In the genomic region with DNA sequence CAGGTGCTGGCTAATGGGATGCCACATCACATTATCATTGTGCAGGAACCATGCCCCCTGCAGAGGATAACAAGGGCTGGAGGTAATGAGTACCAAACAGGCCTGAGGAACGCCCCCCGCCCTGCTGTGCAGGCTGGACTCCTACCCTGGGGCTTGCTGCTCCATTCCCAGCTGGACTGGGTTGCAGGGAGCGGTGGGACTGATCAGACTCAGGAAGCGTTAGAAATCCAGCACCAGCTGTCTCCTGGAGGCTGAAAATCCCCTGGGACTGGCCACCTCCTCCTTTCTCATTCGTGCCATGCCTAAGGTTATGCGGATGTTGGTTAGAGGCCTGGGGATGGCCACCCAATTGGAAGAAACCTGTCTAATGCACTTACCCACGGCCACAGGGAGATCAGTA, we compare ENCODE assay signal across 20 cellular contexts. TPM values are rescaled to one million over a fixed set of nuclear protein-coding genes. Genes with fewer than 3 reads are reported as not detected.
DNase-seq lines count a peak whose midpoint lies in the region; ATAC-seq, FAIRE-seq and TF ChIP-seq lines count a peak whose summit lies in the region.
"Had no signal": no experiment of that assay in that cellular context is flagged by ENCODE, and none has a peak within 500 bp of the region (broad histone marks: within the 10 kb centered on the region; RNA-seq: fewer than 3 reads in every experiment).

No MANE protein-coding gene starts in this region.

- H3K27me3 Mint-ChIP-seq in stimulated activated naive CD8-positive, alpha-beta T cell treated with anti-CD3 and anti-CD28 coated beads, Interleukin-15, amount 100 ng/mL, for 72 hours = no peaks in the 10 kb centered on the region
- no peaks in the 10 kb centered on the region for H3K27me3 Mint-ChIP-seq in activated T-helper 2 cell treated with anti-CD3 and anti-CD28 coated beads, Interferon-gamma antibody, Interleukin-2, Interleukin-4, amounts not matched to agents 10 μg/mL and 5 μg/mL and 100 μg/mL, durations not matched to agents 14 hours and 24 hours and 36 hours (ENCODE audit: low read depth)

- no peak overlapping the region for H3K4me3 ChIP-seq in bronchial epithelial cell (ENCODE audit: low read depth, low read length)
- H3K4me3 ChIP-seq: lung, upper lobe of left lung had no signal

- DNase-seq in NCI-H146 treated with DMSO at 0.1 percent for 48 hours (lab: John Stamatoyannopoulos, UW; ENCODE audit: unreplicated experiment) = peak; percentile 93
- DNase-seq in NCI-H524 (lab: John Stamatoyannopoulos, UW) = peak; percentile 82 to 89
- no peak for DNase-seq in bronchial epithelial cell (ENCODE audit: low read depth)
- DNase-seq in stimulated activated naive CD8-positive, alpha-beta T cell treated with anti-CD3 and anti-CD28 coated beads, Interleukin-15, amount 100 ng/mL, for 72 hours = no peak
- DNase-seq in DMS114 treated with DMSO at 0.1 percent for 48 hours (lab: John Stamatoyannopoulos, UW; ENCODE audit: unreplicated experiment) = no peak
- no peak for DNase-seq in activated T-helper 2 cell treated with anti-CD3 and anti-CD28 coated beads, Interferon-gamma antibody, Interleukin-2, Interleukin-4, amounts not matched to agents 10 μg/mL and 5 μg/mL and 100 μg/mL, durations not matched to agents 14 hours and 24 hours and 36 hours (ENCODE audit: low spot score)
- DNase-seq: activated CD4-positive, CD25-positive, alpha-beta regulatory T cell treated with anti-CD3 and anti-CD28 coated beads, Interleukin-2, amount 50 U/mL, for 72 hours; activated naive CD4-positive, alpha-beta T cell treated with anti-CD3 and anti-CD28 coated beads, Interleukin-2, amount 10 ng/mL, durations not matched to agents 7 days and 5 days; activated T-cell treated with anti-CD3 and anti-CD28 coated beads, Interleukin-2, amount 50 U/mL, for 4 hours; anterior cingulate cortex; Caco-2; foreskin fibroblast; hippocampal formation; RPMI8226; stimulated activated CD4-positive, alpha-beta T cell treated with anti-CD3 and anti-CD28 coated beads, Interleukin-4, amount 100 ng/mL, for 24 hours; upper lobe of left lung had no signal

- H3K36me3 Mint-ChIP-seq in activated T-helper 2 cell treated with anti-CD3 and anti-CD28 coated beads, Interferon-gamma antibody, Interleukin-2, Interleukin-4, amounts not matched to agents 10 μg/mL and 5 μg/mL and 100 μg/mL, durations not matched to agents 14 hours and 24 hours and 36 hours (ENCODE audit: low read depth) = no peaks in the 10 kb centered on the region
- H3K36me3 Mint-ChIP-seq: activated naive CD4-positive, alpha-beta T cell treated with anti-CD3 and anti-CD28 coated beads, Interleukin-2, amount 10 ng/mL, durations not matched to agents 7 days and 5 days had no signal

- H3K27me3 ChIP-seq in bronchial epithelial cell (ENCODE audit: control insufficient read depth, insufficient read depth, low read length) = no peaks in the 10 kb centered on the region
- H3K27me3 ChIP-seq: upper lobe of left lung had no signal

- H3K4me1 Mint-ChIP-seq in stimulated activated naive CD8-positive, alpha-beta T cell treated with anti-CD3 and anti-CD28 coated beads, Interleukin-15, amount 100 ng/mL, for 72 hours = no peaks in the 10 kb centered on the region
- no peaks in the 10 kb centered on the region for H3K4me1 Mint-ChIP-seq in activated T-helper 2 cell treated with anti-CD3 and anti-CD28 coated beads, Interferon-gamma antibody, Interleukin-2, Interleukin-4, amounts not matched to agents 10 μg/mL and 5 μg/mL and 100 μg/mL, durations not matched to agents 14 hours and 24 hours and 36 hours (ENCODE audit: low read depth)
- H3K4me1 Mint-ChIP-seq: activated naive CD4-positive, alpha-beta T cell treated with anti-CD3 and anti-CD28 coated beads, Interleukin-2, amount 10 ng/mL, durations not matched to agents 7 days and 5 days; central memory CD8-positive, alpha-beta T cell had no signal

- intact Hi-C loops in activated T-helper 2 cell treated with anti-CD3 and anti-CD28 coated beads, Interferon-gamma antibody, Interleukin-2, Interleukin-4, amounts not matched to agents 10 μg/mL and 5 μg/mL and 100 μg/mL, durations not matched to agents 14 hours and 24 hours and 36 hours (cut with micrococcal nuclease) = no loop called here

- no peak overlapping the region for H3K4me3 Mint-ChIP-seq in stimulated activated naive CD8-positive, alpha-beta T cell treated with anti-CD3 and anti-CD28 coated beads, Interleukin-15, amount 100 ng/mL, for 72 hours
- no peak overlapping the region for H3K4me3 Mint-ChIP-seq in activated T-helper 2 cell treated with anti-CD3 and anti-CD28 coated beads, Interferon-gamma antibody, Interleukin-2, Interleukin-4, amounts not matched to agents 10 μg/mL and 5 μg/mL and 100 μg/mL, durations not matched to agents 14 hours and 24 hours and 36 hours (ENCODE audit: low read depth)
- H3K4me3 Mint-ChIP-seq: activated naive CD4-positive, alpha-beta T cell treated with anti-CD3 and anti-CD28 coated beads, Interleukin-2, amount 10 ng/mL, durations not matched to agents 7 days and 5 days; activated T-cell treated with anti-CD3 and anti-CD28 coated beads, Interleukin-2, amount 50 U/mL, for 4 hours; central memory CD8-positive, alpha-beta T cell had no signal

- no peak overlapping the region for H3K27ac Mint-ChIP-seq in stimulated activated naive CD8-positive, alpha-beta T cell treated with anti-CD3 and anti-CD28 coated beads, Interleukin-15, amount 100 ng/mL, for 72 hours
- H3K27ac Mint-ChIP-seq in activated T-helper 2 cell treated with anti-CD3 and anti-CD28 coated beads, Interferon-gamma antibody, Interleukin-2, Interleukin-4, amounts not matched to agents 10 μg/mL and 5 μg/mL and 100 μg/mL, durations not matched to agents 14 hours and 24 hours and 36 hours = no peak overlapping the region
- H3K27ac Mint-ChIP-seq: activated naive CD4-positive, alpha-beta T cell treated with anti-CD3 and anti-CD28 coated beads, Interleukin-2, amount 10 ng/mL, durations not matched to agents 7 days and 5 days had no signal

- H3K9me3 Mint-ChIP-seq in stimulated activated naive CD8-positive, alpha-beta T cell treated with anti-CD3 and anti-CD28 coated beads, Interleukin-15, amount 100 ng/mL, for 72 hours = no peaks in the 10 kb centered on the region
- no peaks in the 10 kb centered on the region for H3K9me3 Mint-ChIP-seq in activated T-helper 2 cell treated with anti-CD3 and anti-CD28 coated beads, Interferon-gamma antibody, Interleukin-2, Interleukin-4, amounts not matched to agents 10 μg/mL and 5 μg/mL and 100 μg/mL, durations not matched to agents 14 hours and 24 hours and 36 hours
- H3K9me3 Mint-ChIP-seq: activated naive CD4-positive, alpha-beta T cell treated with anti-CD3 and anti-CD28 coated beads, Interleukin-2, amount 10 ng/mL, durations not matched to agents 7 days and 5 days; activated T-cell treated with anti-CD3 and anti-CD28 coated beads, Interleukin-2, amount 50 U/mL, for 4 hours; central memory CD8-positive, alpha-beta T cell had no signal

- FAIRE-seq in bronchial epithelial cell (lab: Jason Lieb, UNC) = peak; percentile 62
- FAIRE-seq: keratinocyte had no signal

- no peaks in the 10 kb centered on the region for H3K36me3 ChIP-seq in bronchial epithelial cell (ENCODE audit: control insufficient read depth, insufficient read depth, low read length)
- H3K36me3 ChIP-seq: upper lobe of left lung had no signal

- ATAC-seq in GM18867 (IDR thresholded peaks at IDR 0.05; ENCODE audit: unreplicated experiment) = no peak
- no peak for ATAC-seq in stimulated activated naive CD8-positive, alpha-beta T cell treated with anti-CD3 and anti-CD28 coated beads, Interleukin-15, amount 100 ng/mL, for 72 hours
- ATAC-seq: activated T-cell treated with anti-CD3 and anti-CD28 coated beads, Interleukin-2, amount 50 U/mL, for 4 hours had no signal

- no peak for TF ChIP-seq CTCF in bronchial epithelial cell (IDR thresholded peaks at IDR 0.05; ENCODE audit: insufficient read depth, low read length, severe bottlenecking)

RNA-seq across cellular contexts. Expression of a gene that starts 36.9 kb away (rescaled TPM):
- total RNA-seq in bronchial epithelial cell = under 0.01 and 0.13 TPM in 2 replicates
- total RNA-seq in activated T-helper 2 cell treated with anti-CD3 and anti-CD28 coated beads, Interferon-gamma antibody, Interleukin-2, Interleukin-4, amounts not matched to agents 10 μg/mL and 5 μg/mL and 100 μg/mL, durations not matched to agents 14 hours and 24 hours and 36 hours = 0.32 and 0.48 TPM in 2 replicates
- total RNA-seq: Caco-2 had no signal

Comparison
In these comparisons a context has a peak if more than half of its experiments do, and no peak if none do; other contexts are left out.
1. DNase-seq: peak in NCI-H146 treated with DMSO at 0.1 percent for 48 hours (single experiment) and NCI-H524 (2 of 2); none in bronchial epithelial cell (single experiment), stimulated activated naive CD8-positive, alpha-beta T cell treated with anti-CD3 and anti-CD28 coated beads, Interleukin-15, amount 100 ng/mL, for 72 hours (0 of 2), DMS114 treated with DMSO at 0.1 percent for 48 hours (single experiment) and activated T-helper 2 cell treated with anti-CD3 and anti-CD28 coated beads, Interferon-gamma antibody, Interleukin-2, Interleukin-4, amounts not matched to agents 10 μg/mL and 5 μg/mL and 100 μg/mL, durations not matched to agents 14 hours and 24 hours and 36 hours (single experiment).